16 cellular contexts compared by ENCODE assay signal in genomic region chr12:94141004-94141764, GRCh38. TPM values are rescaled to one million over a fixed set of nuclear protein-coding genes. Genes with fewer than 3 reads are reported as not detected.
A peak's percentile ranks its signal among the peaks of the same experiment; 100 is the strongest.
DNase-seq lines count a peak whose midpoint lies in the region; ATAC-seq, FAIRE-seq and TF ChIP-seq lines count a peak whose summit lies in the region.
"Had no signal": no experiment of that assay in that cellular context is flagged by ENCODE, and none has a peak within 500 bp of the region (broad histone marks: within the 10 kb centered on the region; RNA-seq: fewer than 3 reads in every experiment).

No MANE protein-coding gene starts in this region.

- H3K36me3 Mint-ChIP-seq in natural killer cell treated with Interleukin-12 subunit alpha and Interleukin-12 subunit beta and Interleukin-15 and Interleukin-18, amount 100 ng/mL, for 72 hours: no peaks in the 10 kb centered on the region
- no peaks in the 10 kb centered on the region for H3K36me3 Mint-ChIP-seq in natural killer cell
- no peaks in the 10 kb centered on the region for H3K36me3 Mint-ChIP-seq in stimulated activated effector memory CD8-positive, alpha-beta T cell treated with anti-CD3 and anti-CD28 coated beads, Interleukin-12 subunit alpha, Interleukin-12 subunit beta, amount 100 ng/mL, for 72 hours
- H3K36me3 Mint-ChIP-seq: CD8-positive, alpha-beta T cell had no signal

- CTCF ChIA-PET in Panc1 (lab: Charles Lee): no interaction called here

- no peak for DNase-seq in natural killer cell treated with Interleukin-12 subunit alpha and Interleukin-12 subunit beta and Interleukin-15 and Interleukin-18, amount 100 ng/mL, for 72 hours (ENCODE audit: low spot score)
- DNase-seq in natural killer cell (no peak), Panc1 (ENCODE audit: low read depth, low spot score) (no peak), frontal cortex (ENCODE audit: low spot score in 2 of 2) (no peak)
- DNase-seq in stimulated activated effector memory CD8-positive, alpha-beta T cell treated with anti-CD3 and anti-CD28 coated beads, Interleukin-12 subunit alpha, Interleukin-12 subunit beta, amount 100 ng/mL, for 72 hours (ENCODE audit: low spot score in 2 of 2): no peak
- DNase-seq: NCI-H1436, NCI-H187, NCI-H524, Right ventricle myocardium superior had no signal

- H3K4me1 ChIP-seq in Panc1 (ENCODE audit: control insufficient read depth, insufficient read depth, low read length): no peaks in the 10 kb centered on the region; the same call in 1 of the 2 replicates
- H3K4me1 ChIP-seq: SJSA1 had no signal

- no peaks in the 10 kb centered on the region for H3K9me3 ChIP-seq in Panc1 (ENCODE audit: control insufficient read depth, insufficient read depth, low read depth, low read length)
- H3K9me3 ChIP-seq: Caco-2, SJSA1 had no signal

- no peaks in the 10 kb centered on the region for H3K9me3 Mint-ChIP-seq in natural killer cell treated with Interleukin-12 subunit alpha and Interleukin-12 subunit beta and Interleukin-15 and Interleukin-18, amount 100 ng/mL, for 72 hours
- no peaks in the 10 kb centered on the region for H3K9me3 Mint-ChIP-seq in natural killer cell
- no peaks in the 10 kb centered on the region for H3K9me3 Mint-ChIP-seq in stimulated activated effector memory CD8-positive, alpha-beta T cell treated with anti-CD3 and anti-CD28 coated beads, Interleukin-12 subunit alpha, Interleukin-12 subunit beta, amount 100 ng/mL, for 72 hours
- H3K9me3 Mint-ChIP-seq: CD8-positive, alpha-beta T cell had no signal

- no peak overlapping the region for H3K27ac Mint-ChIP-seq in natural killer cell treated with Interleukin-12 subunit alpha and Interleukin-12 subunit beta and Interleukin-15 and Interleukin-18, amount 100 ng/mL, for 72 hours
- no peak overlapping the region for H3K27ac Mint-ChIP-seq in natural killer cell
- H3K27ac Mint-ChIP-seq in stimulated activated effector memory CD8-positive, alpha-beta T cell treated with anti-CD3 and anti-CD28 coated beads, Interleukin-12 subunit alpha, Interleukin-12 subunit beta, amount 100 ng/mL, for 72 hours: no peak overlapping the region
- H3K27ac Mint-ChIP-seq: CD8-positive, alpha-beta T cell had no signal

- peaks cover 0 to 4% of the 10 kb centered on the region in 2 donors for H3K4me1 Mint-ChIP-seq in natural killer cell treated with Interleukin-12 subunit alpha and Interleukin-12 subunit beta and Interleukin-15 and Interleukin-18, amount 100 ng/mL, for 72 hours (ENCODE audit: low read depth in 2 of 2)
- no peaks in the 10 kb centered on the region for H3K4me1 Mint-ChIP-seq in natural killer cell
- peaks cover 14% of the 10 kb centered on the region for H3K4me1 Mint-ChIP-seq in stimulated activated effector memory CD8-positive, alpha-beta T cell treated with anti-CD3 and anti-CD28 coated beads, Interleukin-12 subunit alpha, Interleukin-12 subunit beta, amount 100 ng/mL, for 72 hours

- TF ChIP-seq CTCF in natural killer cell (IDR thresholded peaks at IDR 0.05) (no peak), Panc1 (IDR thresholded peaks at IDR 0.05) (no peak)

- no peak overlapping the region for H3K27ac ChIP-seq in Panc1 (ENCODE audit: low read length)
- H3K27ac ChIP-seq: C4-2B, SJSA1 had no signal

- intact Hi-C loops in natural killer cell (cut with micrococcal nuclease) (no loop called here), Panc1 (cut with micrococcal nuclease; ENCODE audit: unreplicated experiment) (no loop called here)

- peaks cover 0 to 3% of the 10 kb centered on the region in 2 donors for H3K27me3 Mint-ChIP-seq in natural killer cell treated with Interleukin-12 subunit alpha and Interleukin-12 subunit beta and Interleukin-15 and Interleukin-18, amount 100 ng/mL, for 72 hours
- H3K27me3 Mint-ChIP-seq in natural killer cell (ENCODE audit: low read depth in 2 of 2): peaks cover 9 to 12% of the 10 kb centered on the region in 2 donors

- BruUV-seq in Panc1 (replicated peaks; lab: Mats Ljungman, UMichigan): no TSS peak

- H3K4me3 ChIP-seq in Panc1 (ENCODE audit: low read depth in 2 of 2, low read length in 2 of 2): no peak overlapping the region
- H3K4me3 ChIP-seq: GM12878, SJSA1 had no signal

- in situ Hi-C loops in Panc1 (cut with HindIII; ENCODE audit: low pct_unique_long_range_greater_than_20kb, low sequenced_read_pairs): no loop called here

- no peak for FAIRE-seq in frontal cortex (lab: Jason Lieb, UNC)
- FAIRE-seq: GM12878 had no signal

- H3K27me3 ChIP-seq in Panc1 (ENCODE audit: control insufficient read depth, insufficient read depth, low read length): peaks cover 23% of the 10 kb centered on the region

- ATAC-seq in natural killer cell treated with Interleukin-12 subunit alpha and Interleukin-12 subunit beta and Interleukin-15 and Interleukin-18, amount 100 ng/mL, for 72 hours: peak; percentile 15 to 25
- ATAC-seq in natural killer cell: no peak
- 0 out of 2 replicates have a peak, but pooled peaks have one; percentile 14 for ATAC-seq in Panc1
- ATAC-seq in stimulated activated effector memory CD8-positive, alpha-beta T cell treated with anti-CD3 and anti-CD28 coated beads, Interleukin-12 subunit alpha, Interleukin-12 subunit beta, amount 100 ng/mL, for 72 hours: peak; percentile 23
- ATAC-seq in GM19395 (IDR thresholded peaks at IDR 0.05; ENCODE audit: unreplicated experiment): no peak
- ATAC-seq in GM19463 (IDR thresholded peaks at IDR 0.05; ENCODE audit: unreplicated experiment): no peak

- POLR2A ChIA-PET in Panc1 (lab: Charles Lee): no interaction called here

- no peak overlapping the region for H3K4me3 Mint-ChIP-seq in natural killer cell treated with Interleukin-12 subunit alpha and Interleukin-12 subunit beta and Interleukin-15 and Interleukin-18, amount 100 ng/mL, for 72 hours
- no peak overlapping the region for H3K4me3 Mint-ChIP-seq in natural killer cell
- no peak overlapping the region for H3K4me3 Mint-ChIP-seq in stimulated activated effector memory CD8-positive, alpha-beta T cell treated with anti-CD3 and anti-CD28 coated beads, Interleukin-12 subunit alpha, Interleukin-12 subunit beta, amount 100 ng/mL, for 72 hours
- H3K4me3 Mint-ChIP-seq: CD8-positive, alpha-beta T cell had no signal

- no peaks in the 10 kb centered on the region for H3K36me3 ChIP-seq in Panc1 (ENCODE audit: control insufficient read depth, insufficient read depth, low read length)
- H3K36me3 ChIP-seq: SJSA1 had no signal

RNA-seq across cellular contexts. Expression of gene PLXNC1, which starts 7.2 kb away (rescaled TPM):
- 10 to 100 TPM; 14.7 to 20.6 TPM for total RNA-seq in natural killer cell treated with Interleukin-12 subunit alpha and Interleukin-12 subunit beta and Interleukin-15 and Interleukin-18, amount 100 ng/mL, for 72 hours
- total RNA-seq in natural killer cell: 10 to 100 TPM; 22.0 to 30.7 (median 26.5) TPM
- total RNA-seq in Panc1 (2021; ENCODE audit: unreplicated experiment): 0.57 TPM
- polyA plus RNA-seq in Panc1 (2012; ENCODE audit: insufficient read length): 0.21 TPM
- 81.1 TPM for total RNA-seq in frontal cortex

Comparison
In these comparisons a context has a peak if more than half of its experiments do, and no peak if none do; other contexts are left out.
1. ATAC-seq: peak in natural killer cell treated with Interleukin-12 subunit alpha and Interleukin-12 subunit beta and Interleukin-15 and Interleukin-18, amount 100 ng/mL, for 72 hours (2 of 2), Panc1 (single experiment) and stimulated activated effector memory CD8-positive, alpha-beta T cell treated with anti-CD3 and anti-CD28 coated beads, Interleukin-12 subunit alpha, Interleukin-12 subunit beta, amount 100 ng/mL, for 72 hours (single experiment); none in natural killer cell (0 of 3), GM19395 (single experiment) and GM19463 (single experiment).
2. RNA of gene PLXNC1, which starts 7.2 kb away (total RNA-seq): 81.1 TPM in frontal cortex (single experiment), 22.0 to 30.7 TPM in natural killer cell and 14.7 to 20.6 TPM in natural killer cell treated with Interleukin-12 subunit alpha and Interleukin-12 subunit beta and Interleukin-15 and Interleukin-18, amount 100 ng/mL, for 72 hours; 0.57 TPM in Panc1 (single experiment); every median in the first group is over 10 times any median in the second.